ENCODE assay signal across 24 cellular contexts in genomic region chr2:142672698-142673097, GRCh38.
"Had no signal": no experiment of that assay in that cellular context is flagged by ENCODE, and none has a peak within 500 bp of the region (broad histone marks: within the 10 kb centered on the region; RNA-seq: fewer than 3 reads in every experiment).

No MANE protein-coding gene starts in this region.

- H3K9ac ChIP-seq: parathyroid adenoma had no signal

- H3K79me2 ChIP-seq: parathyroid adenoma had no signal

- H3K4me1 ChIP-seq: esophagus squamous epithelium, heart right ventricle, left lung, parathyroid adenoma, stomach, thyroid gland, vagina had no signal

- FAIRE-seq: endometrium, islet of Langerhans had no signal

- H3K27me3 ChIP-seq: esophagus squamous epithelium, heart right ventricle, left lung, stomach, thyroid gland, vagina had no signal

- H2AFZ ChIP-seq: parathyroid adenoma had no signal

- H3K4me3 ChIP-seq: esophagus squamous epithelium, heart right ventricle, left lung, stomach, thyroid gland, vagina had no signal

- H3K9me3 ChIP-seq: esophagus squamous epithelium, heart right ventricle, left lung, stomach, thyroid gland, vagina had no signal

- H3K36me3 ChIP-seq: esophagus squamous epithelium, heart right ventricle, left lung, stomach, thyroid gland, vagina had no signal

- ATAC-seq: effector memory CD8-positive, alpha-beta T cell; heart right ventricle; left cardiac atrium; left lung; natural killer cell; sciatic nerve; stimulated activated effector memory CD8-positive, alpha-beta T cell treated with anti-CD3 and anti-CD28 coated beads, Interleukin-12 subunit alpha, Interleukin-12 subunit beta, amount 100 ng/mL, for 72 hours had no signal

- H3K27ac ChIP-seq: esophagus squamous epithelium, heart right ventricle, left lung, parathyroid adenoma, stomach, thyroid gland, vagina had no signal

- DNase-seq: cortex of kidney; effector memory CD8-positive, alpha-beta T cell; erythroblast; esophagus squamous epithelium; foreskin melanocyte; glutamatergic neuron; heart right ventricle; hippocampal formation; left cardiac atrium; left lung; natural killer cell; occipital lobe; stimulated activated CD4-positive, alpha-beta T cell treated with anti-CD3 and anti-CD28 coated beads, Interleukin-2, amount 100 ng/mL, for 24 hours; stimulated activated CD4-positive, alpha-beta T cell treated with anti-CD3 and anti-CD28 coated beads, Interleukin-4, amount 100 ng/mL, for 24 hours; stimulated activated naive CD4-positive, alpha-beta T cell treated with Interleukin-2 at 50 U/mL for 16 hours; stomach; thyroid gland; trophoblast cell had no signal
